9 cellular contexts compared by ENCODE assay signal in the genomic region with DNA sequence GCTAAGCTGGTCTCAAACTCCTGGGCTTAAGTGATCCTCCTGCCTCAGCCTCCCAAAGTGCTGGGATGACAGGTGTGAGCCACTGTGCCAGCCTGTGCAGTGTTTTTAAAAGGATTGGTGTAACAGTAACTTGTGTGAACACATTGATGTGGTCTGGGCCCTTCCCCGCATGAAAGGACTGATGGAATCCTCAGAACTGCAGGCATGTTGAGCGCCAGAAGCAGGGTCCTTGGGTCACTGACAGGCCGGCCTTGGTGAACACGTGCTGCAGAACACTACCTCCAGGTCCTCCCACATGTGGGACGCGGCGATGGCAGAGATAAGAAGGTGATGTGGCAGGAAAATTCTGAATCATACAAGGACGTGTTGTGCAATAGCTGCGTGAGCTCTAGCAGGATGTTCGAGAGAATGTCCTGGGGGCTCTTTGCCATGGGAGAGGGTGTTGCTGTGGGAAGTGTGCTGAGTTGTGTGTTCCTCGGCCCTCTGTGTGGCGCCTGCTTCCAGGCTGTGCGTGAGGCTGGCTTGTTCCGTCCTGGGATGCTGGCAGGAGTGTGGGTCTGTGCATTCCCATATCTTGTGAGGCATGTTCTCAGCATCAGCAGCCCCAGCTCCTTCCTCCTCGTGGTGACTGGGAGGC.
DNase-seq lines count a peak whose midpoint lies in the region; ATAC-seq and TF ChIP-seq lines count a peak whose summit lies in the region.
"Had no signal": no experiment of that assay in that cellular context is flagged by ENCODE, and none has a peak within 500 bp of the region (broad histone marks: within the 10 kb centered on the region; RNA-seq: fewer than 3 reads in every experiment).

No MANE protein-coding gene starts in this region.

- H3K27me3 ChIP-seq in uterus (no peaks in the 10 kb centered on the region), transverse colon (no peaks in the 10 kb centered on the region)

- no peak for TF ChIP-seq EP300 in transverse colon (IDR thresholded peaks at IDR 0.05; ENCODE audit: low read depth)

- H3K4me1 ChIP-seq in uterus: peaks cover 0 to 12% of the 10 kb centered on the region in 2 donors
- H3K4me1 ChIP-seq in transverse colon: no peaks in the 10 kb centered on the region

- no peak for TF ChIP-seq POLR2A in uterus (IDR thresholded peaks at IDR 0.05)
- no peak for TF ChIP-seq POLR2A in transverse colon (IDR thresholded peaks at IDR 0.05)

- no peaks in the 10 kb centered on the region for H3K27me3 Mint-ChIP-seq in activated naive CD4-positive, alpha-beta T cell treated with anti-CD3 and anti-CD28 coated beads for 36 hours (ENCODE audit: low read depth)

- intact Hi-C loops in activated naive CD4-positive, alpha-beta T cell treated with anti-CD3 and anti-CD28 coated beads for 36 hours (cut with micrococcal nuclease): no loop called here
- intact Hi-C loops in uterus (cut with DNase I; ENCODE audit: low total_unique reads): no loop called here
- intact Hi-C loops in transverse colon (cut with DNase I; ENCODE audit: low total_unique reads): no loop called here

- CTCF ChIA-PET in activated naive CD4-positive, alpha-beta T cell treated with anti-CD3 and anti-CD28 coated beads for 36 hours (lab: Charles Lee): interaction anchor here (0.9 kb wide), 1 partner anchor 55 kb away, joined by 3 read pairs; no protein-coding TSS in a partner anchor

- H3K27ac ChIP-seq in uterus (peak overlapping the region; percentile 43 to 65), transverse colon (no peak overlapping the region)

- peaks cover 11% of the 10 kb centered on the region for H3K36me3 Mint-ChIP-seq in activated naive CD4-positive, alpha-beta T cell treated with anti-CD3 and anti-CD28 coated beads for 36 hours (ENCODE audit: low read depth)
- H3K36me3 Mint-ChIP-seq in activated naive CD4-positive, alpha-beta T cell treated with anti-CD3 and anti-CD28 coated beads, Interleukin-2, amount 50 U/mL, for 72 hours: no peaks in the 10 kb centered on the region

- H3K4me3 Mint-ChIP-seq in activated naive CD4-positive, alpha-beta T cell treated with anti-CD3 and anti-CD28 coated beads for 36 hours: no peak overlapping the region

- no peaks in the 10 kb centered on the region for H3K9me3 ChIP-seq in uterus
- no peaks in the 10 kb centered on the region for H3K9me3 ChIP-seq in transverse colon

- H3K4me3 ChIP-seq in uterus (no peak overlapping the region), transverse colon (no peak overlapping the region)

- H3K27ac Mint-ChIP-seq in activated naive CD4-positive, alpha-beta T cell treated with anti-CD3 and anti-CD28 coated beads for 36 hours: no peak overlapping the region
- peak overlapping the region in 1 of 2 donors; percentile 40 for H3K27ac Mint-ChIP-seq in activated naive CD4-positive, alpha-beta T cell treated with anti-CD3 and anti-CD28 coated beads, Interleukin-2, amount 50 U/mL, for 72 hours

- H3K36me3 ChIP-seq in uterus (no peaks in the 10 kb centered on the region), transverse colon (peaks cover 0 to 4% (median 0%) of the 10 kb centered on the region in 4 donors)

- 77 to 82% methylated on average over 4 to 15 of the region's 15 CpGs for WGBS in transverse colon (ENCODE audit: low coverage in 1 of 2), 2 donors

- TF ChIP-seq CTCF in uterus (IDR thresholded peaks at IDR 0.05) (no peak), transverse colon (IDR thresholded peaks at IDR 0.05) (no peak)

- peak; percentile 50 to 86 for ATAC-seq in activated naive CD4-positive, alpha-beta T cell treated with anti-CD3 and anti-CD28 coated beads, Interleukin-2, amount 50 U/mL, for 72 hours
- ATAC-seq in GM19395 (IDR thresholded peaks at IDR 0.05; ENCODE audit: unreplicated experiment): no peak

- DNase-seq in activated naive CD4-positive, alpha-beta T cell treated with anti-CD3 and anti-CD28 coated beads for 36 hours: peak; percentile 54
- no peak for DNase-seq in activated naive CD4-positive, alpha-beta T cell treated with anti-CD3 and anti-CD28 coated beads, Interleukin-2, amount 50 U/mL, for 16 hours
- peak; percentile 21 to 68 for DNase-seq in activated naive CD4-positive, alpha-beta T cell treated with anti-CD3 and anti-CD28 coated beads, Interleukin-2, amount 50 U/mL, for 72 hours (ENCODE audit: low spot score in 2 of 2)
- DNase-seq in iris pigment epithelial cell (ENCODE audit: low read depth): peak; percentile 95
- DNase-seq in uterus: peak; percentile 66 to 74
- no peak for DNase-seq in putamen (ENCODE audit: low spot score)
- no peak for DNase-seq in transverse colon
- DNase-seq: NCI-H1105 treated with DMSO at 0.1 percent for 48 hours had no signal

- no peaks in the 10 kb centered on the region for H3K9me3 Mint-ChIP-seq in activated naive CD4-positive, alpha-beta T cell treated with anti-CD3 and anti-CD28 coated beads for 36 hours
- H3K9me3 Mint-ChIP-seq in activated naive CD4-positive, alpha-beta T cell treated with anti-CD3 and anti-CD28 coated beads, Interleukin-2, amount 50 U/mL, for 72 hours: no peaks in the 10 kb centered on the region

- in situ Hi-C loops in transverse colon (cut with MboI; ENCODE audit: low pct_ligation_motif_present in 1 of 4, low pct_unique_long_range_greater_than_20kb in 1 of 4, low sequenced_read_pairs in 3 of 4): no loop called here

- H3K4me1 Mint-ChIP-seq in activated naive CD4-positive, alpha-beta T cell treated with anti-CD3 and anti-CD28 coated beads for 36 hours (ENCODE audit: low read depth): peaks cover 14% of the 10 kb centered on the region

Comparison
In these comparisons a context has a peak if more than half of its experiments do, and no peak if none do; other contexts are left out.
1. DNase-seq: peak in activated naive CD4-positive, alpha-beta T cell treated with anti-CD3 and anti-CD28 coated beads for 36 hours (single experiment), activated naive CD4-positive, alpha-beta T cell treated with anti-CD3 and anti-CD28 coated beads, Interleukin-2, amount 50 U/mL, for 72 hours (2 of 2), iris pigment epithelial cell (single experiment) and uterus (2 of 2); none in activated naive CD4-positive, alpha-beta T cell treated with anti-CD3 and anti-CD28 coated beads, Interleukin-2, amount 50 U/mL, for 16 hours (single experiment), putamen (single experiment) and transverse colon (single experiment).
2. H3K27ac ChIP-seq: peak in uterus (2 of 2); none in transverse colon (0 of 4).